13 cellular contexts compared by ENCODE assay signal in genomic region chr22:32722441-32722840, GRCh38.
"Had no signal": no experiment of that assay in that cellular context is flagged by ENCODE, and none has a peak within 500 bp of the region (broad histone marks: within the 10 kb centered on the region; RNA-seq: fewer than 3 reads in every experiment).

No MANE protein-coding gene starts in this region.

- H3K36me3 ChIP-seq: thyroid gland had no signal

- H3K9me3 Mint-ChIP-seq: immature natural killer cell; stimulated activated effector memory CD8-positive, alpha-beta T cell treated with anti-CD3 and anti-CD28 coated beads, Interleukin-12 subunit alpha, Interleukin-12 subunit beta, amount 100 ng/mL, for 72 hours; T-cell had no signal

- H3K36me3 Mint-ChIP-seq: stimulated activated effector memory CD8-positive, alpha-beta T cell treated with anti-CD3 and anti-CD28 coated beads, Interleukin-12 subunit alpha, Interleukin-12 subunit beta, amount 100 ng/mL, for 72 hours; T-cell had no signal

- H3K9me3 ChIP-seq: thyroid gland had no signal

- DNase-seq: activated CD4-positive, alpha-beta T cell treated with anti-CD3 and anti-CD28 coated beads for 4 hours; activated CD8-positive, alpha-beta memory T cell treated with anti-CD3 and anti-CD28 coated beads for 24 hours; activated gamma-delta T cell treated with Interleukin-2 at 50 U/mL for 16 hours; activated naive CD8-positive, alpha-beta T cell treated with anti-CD3 and anti-CD28 coated beads, Interleukin-2, amount 10 ng/mL, durations not matched to agents 7 days and 5 days; anterior cingulate cortex; cerebellar nuclear complex; effector memory CD4-positive, alpha-beta T cell; head of caudate nucleus; immature natural killer cell; T-cell; thyroid gland had no signal

- H3K27ac ChIP-seq: thyroid gland had no signal

- H3K4me3 ChIP-seq: thyroid gland had no signal

- H3K27ac Mint-ChIP-seq: stimulated activated effector memory CD8-positive, alpha-beta T cell treated with anti-CD3 and anti-CD28 coated beads, Interleukin-12 subunit alpha, Interleukin-12 subunit beta, amount 100 ng/mL, for 72 hours had no signal

- H3K27me3 ChIP-seq: thyroid gland had no signal

- H3K4me3 Mint-ChIP-seq: neural crest cell; stimulated activated effector memory CD8-positive, alpha-beta T cell treated with anti-CD3 and anti-CD28 coated beads, Interleukin-12 subunit alpha, Interleukin-12 subunit beta, amount 100 ng/mL, for 72 hours had no signal
